21 cellular contexts compared by ENCODE assay signal in the genomic region with DNA sequence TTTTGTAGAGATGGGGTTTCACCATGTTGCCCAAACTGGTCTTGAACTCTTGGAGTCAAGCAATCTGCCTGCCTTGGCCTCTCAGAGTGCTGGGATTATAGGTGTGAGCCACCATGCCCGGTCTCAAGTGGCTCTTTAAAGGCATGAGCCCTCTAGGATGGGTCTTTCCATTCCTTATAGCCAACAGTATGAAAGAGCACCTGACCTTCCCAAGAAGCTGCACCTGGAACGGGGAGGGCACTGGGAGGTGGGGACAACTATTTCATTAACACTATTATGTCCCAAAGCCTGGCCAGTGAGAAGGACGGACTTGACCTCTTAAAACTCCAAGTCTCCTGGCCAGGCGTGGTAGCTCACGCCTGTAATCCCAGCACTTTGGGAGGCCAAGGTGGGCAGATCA.
A peak's percentile ranks its signal among the peaks of the same experiment; 100 is the strongest.
DNase-seq lines count a peak whose midpoint lies in the region; ATAC-seq, FAIRE-seq and TF ChIP-seq lines count a peak whose summit lies in the region.
"Had no signal": no experiment of that assay in that cellular context is flagged by ENCODE, and none has a peak within 500 bp of the region (broad histone marks: within the 10 kb centered on the region; RNA-seq: fewer than 3 reads in every experiment).

No MANE protein-coding gene starts in this region.

- H3K27ac Mint-ChIP-seq in HFFc6 (peak overlapping the region; percentile 97), astrocyte (ENCODE audit: unreplicated experiment) (peak overlapping the region; percentile 41)
- H3K27ac Mint-ChIP-seq: activated naive CD4-positive, alpha-beta T cell treated with anti-CD3 and anti-CD28 coated beads for 36 hours; natural killer cell treated with Interleukin-12 subunit alpha and Interleukin-12 subunit beta and Interleukin-15 and Interleukin-18, amount 100 ng/mL, for 72 hours; type B pancreatic cell had no signal

- H3K4me3 Mint-ChIP-seq in HFFc6: no peak overlapping the region
- H3K4me3 Mint-ChIP-seq in astrocyte (ENCODE audit: unreplicated experiment): no peak overlapping the region
- H3K4me3 Mint-ChIP-seq: activated naive CD4-positive, alpha-beta T cell treated with anti-CD3 and anti-CD28 coated beads for 36 hours; natural killer cell treated with Interleukin-12 subunit alpha and Interleukin-12 subunit beta and Interleukin-15 and Interleukin-18, amount 100 ng/mL, for 72 hours; type B pancreatic cell had no signal

- H3K4me3 ChIP-seq in astrocyte (ENCODE audit: insufficient read depth, low read depth, low read length): no peak overlapping the region
- H3K4me3 ChIP-seq in right cardiac atrium (ENCODE audit: low read length): no peak overlapping the region
- H3K4me3 ChIP-seq in stomach: no peak overlapping the region
- H3K4me3 ChIP-seq: colonic mucosa, MG63, psoas muscle had no signal

- H3K4me2 ChIP-seq in astrocyte (ENCODE audit: low read length): no peak overlapping the region

- H3K4me1 ChIP-seq in astrocyte (ENCODE audit: insufficient read depth, low read length) (peaks cover 36% of the 10 kb centered on the region), right cardiac atrium (ENCODE audit: control insufficient read depth, insufficient read depth, low read length) (peaks cover 24% of the 10 kb centered on the region), stomach (peaks cover 12 to 43% (median 28%) of the 10 kb centered on the region in 4 donors)
- H3K4me1 ChIP-seq: colonic mucosa had no signal

- H3K4me1 Mint-ChIP-seq in HFFc6 (ENCODE audit: low read depth) (peaks cover 75% of the 10 kb centered on the region), astrocyte (ENCODE audit: low read depth, unreplicated experiment) (peaks cover 35% of the 10 kb centered on the region)

- WGBS in right cardiac atrium: 98% methylated on average over 5 of the region's 5 CpGs
- WGBS in stomach, 5 donors: 93 to 100% (median 95%) methylated on average over 4 to 5 of the region's 5 CpGs

- no peaks in the 10 kb centered on the region; the same call in none of the 2 replicates for H3K27me3 Mint-ChIP-seq in HFFc6 (ENCODE audit: insufficient read depth)
- H3K27me3 Mint-ChIP-seq in astrocyte (ENCODE audit: low read depth, unreplicated experiment): peaks cover 10% of the 10 kb centered on the region
- H3K27me3 Mint-ChIP-seq: natural killer cell treated with Interleukin-12 subunit alpha and Interleukin-12 subunit beta and Interleukin-15 and Interleukin-18, amount 100 ng/mL, for 72 hours; type B pancreatic cell had no signal

- H3K9ac ChIP-seq in astrocyte (ENCODE audit: low read length): no peak overlapping the region

- intact Hi-C loops in right cardiac atrium (cut with DNase I) (no loop called here), stomach (cut with DNase I; ENCODE audit: low total_unique reads) (no loop called here)

- no peak for TF ChIP-seq CTCF in HFFc6 (IDR thresholded peaks at IDR 0.05)
- no peak for TF ChIP-seq CTCF in astrocyte (IDR thresholded peaks at IDR 0.05; ENCODE audit: insufficient read depth, low read depth, low read length)
- TF ChIP-seq CTCF in stomach (IDR thresholded peaks at IDR 0.05): no peak

- no peaks in the 10 kb centered on the region for H3K27me3 ChIP-seq in astrocyte (ENCODE audit: insufficient read depth, low read length)
- no peaks in the 10 kb centered on the region for H3K27me3 ChIP-seq in right cardiac atrium (ENCODE audit: control insufficient read depth, insufficient read depth)
- no peaks in the 10 kb centered on the region for H3K27me3 ChIP-seq in stomach
- H3K27me3 ChIP-seq: colonic mucosa, MG63 had no signal

- no peaks in the 10 kb centered on the region for H3K36me3 ChIP-seq in astrocyte (ENCODE audit: insufficient read depth, low read length)
- H3K36me3 ChIP-seq in stomach: no peaks in the 10 kb centered on the region
- H3K36me3 ChIP-seq: colonic mucosa, MG63 had no signal

- DNase-seq in HFFc6: no peak
- no peak for DNase-seq in astrocyte (ENCODE audit: low read depth)
- DNase-seq in right cardiac atrium: no peak
- DNase-seq in stomach: no peak
- DNase-seq in stimulated activated naive CD8-positive, alpha-beta T cell treated with anti-CD3 and anti-CD28 coated beads, Interleukin-15, Interleukin-2, amounts not matched to agents 100 U/mL and 50 U/mL, for 24 hours: no peak
- no peak for DNase-seq in mucosa of gallbladder (ENCODE audit: low spot score)
- no peak for DNase-seq in NCI-H345 (lab: John Stamatoyannopoulos, UW)
- DNase-seq: activated CD4-positive, alpha-beta T cell treated with anti-CD3 and anti-CD28 coated beads, Interleukin-2, amount 50 U/mL, for 48 hours; activated naive CD4-positive, alpha-beta T cell treated with anti-CD3 and anti-CD28 coated beads for 36 hours; AML-193; colonic mucosa; COR-L47; MG63; NCI-H1694 had no signal

- no peaks in the 10 kb centered on the region for H3K79me2 ChIP-seq in astrocyte (ENCODE audit: insufficient read depth, low read length)

- no peak for TF ChIP-seq POLR2A in stomach (IDR thresholded peaks at IDR 0.05)

- no peaks in the 10 kb centered on the region; the same call in 1 of the 2 replicates for H3K36me3 Mint-ChIP-seq in HFFc6 (ENCODE audit: low read depth)
- H3K36me3 Mint-ChIP-seq in astrocyte (ENCODE audit: low read depth, unreplicated experiment): no peaks in the 10 kb centered on the region
- H3K36me3 Mint-ChIP-seq: natural killer cell treated with Interleukin-12 subunit alpha and Interleukin-12 subunit beta and Interleukin-15 and Interleukin-18, amount 100 ng/mL, for 72 hours; type B pancreatic cell had no signal

- H3K9me3 ChIP-seq in astrocyte (ENCODE audit: insufficient read depth, low read depth, low read length) (no peaks in the 10 kb centered on the region), right cardiac atrium (ENCODE audit: control insufficient read depth, low read length) (no peaks in the 10 kb centered on the region), stomach (no peaks in the 10 kb centered on the region)
- H3K9me3 ChIP-seq: colonic mucosa, MG63, psoas muscle had no signal

- no peaks in the 10 kb centered on the region for H3K9me3 Mint-ChIP-seq in HFFc6
- peaks cover 2% of the 10 kb centered on the region for H3K9me3 Mint-ChIP-seq in astrocyte (ENCODE audit: unreplicated experiment)
- H3K9me3 Mint-ChIP-seq: activated naive CD4-positive, alpha-beta T cell treated with anti-CD3 and anti-CD28 coated beads for 36 hours; natural killer cell treated with Interleukin-12 subunit alpha and Interleukin-12 subunit beta and Interleukin-15 and Interleukin-18, amount 100 ng/mL, for 72 hours had no signal

- H4K20me1 ChIP-seq in astrocyte (ENCODE audit: insufficient read depth, low read length): no peaks in the 10 kb centered on the region

- ATAC-seq in right cardiac atrium (no peak), HG03439 (IDR thresholded peaks at IDR 0.05; ENCODE audit: unreplicated experiment) (no peak)
- no peak for ATAC-seq in stimulated activated naive CD8-positive, alpha-beta T cell treated with anti-CD3 and anti-CD28 coated beads, Interleukin-15, Interleukin-2, amounts not matched to agents 100 U/mL and 50 U/mL, for 24 hours

- H3K27ac ChIP-seq in astrocyte (ENCODE audit: low read depth, low read length) (no peak overlapping the region), right cardiac atrium (ENCODE audit: low read length) (peak overlapping the region; percentile 83), stomach (peak overlapping the region in 4 of 5 donors; percentile 77 to 87 (median 84))
- H3K27ac ChIP-seq: VCaP had no signal

- no peak for FAIRE-seq in astrocyte (lab: Jason Lieb, UNC)
- FAIRE-seq: H54, RCC 7860 had no signal

- no peak for TF ChIP-seq EP300 in stomach (IDR thresholded peaks at IDR 0.05)

- no peak overlapping the region for H2AFZ ChIP-seq in astrocyte (ENCODE audit: low read depth, low read length)
